Comparison of ENCODE assay signal across 16 cellular contexts in the genomic region with DNA sequence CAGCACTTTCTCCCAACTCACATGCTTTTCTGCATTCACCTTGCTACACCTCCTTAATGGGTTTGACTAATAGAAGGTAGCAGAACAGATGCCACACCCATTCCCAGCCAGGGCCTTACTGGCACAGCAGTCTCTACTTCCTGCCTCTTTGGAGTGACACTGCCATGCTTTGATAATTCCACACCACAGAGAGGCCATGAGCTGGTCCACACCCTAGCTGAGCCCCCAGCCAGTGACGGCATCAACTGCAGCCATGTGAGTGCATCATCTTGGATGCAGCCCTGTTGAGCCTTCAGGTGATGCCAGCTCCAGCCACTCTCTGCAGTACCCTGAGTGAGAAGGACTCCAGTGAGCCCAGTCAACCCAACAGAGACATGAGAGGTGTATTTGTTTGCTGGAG. TPM values are rescaled to one million over a fixed set of nuclear protein-coding genes. Genes with fewer than 3 reads are reported as not detected.
DNase-seq lines count a peak whose midpoint lies in the region; ATAC-seq and TF ChIP-seq lines count a peak whose summit lies in the region.
"Had no signal": no experiment of that assay in that cellular context is flagged by ENCODE, and none has a peak within 500 bp of the region (broad histone marks: within the 10 kb centered on the region; RNA-seq: fewer than 3 reads in every experiment).

No MANE protein-coding gene starts in this region.

- no peak overlapping the region for H2AFZ ChIP-seq in DND-41 (ENCODE audit: low read depth, low read length)

- H3K36me3 ChIP-seq in DND-41 (ENCODE audit: insufficient read depth, low read length) (no peaks in the 10 kb centered on the region), tibial artery (no peaks in the 10 kb centered on the region), testis (ENCODE audit: low read depth, missing control alignments) (no peaks in the 10 kb centered on the region)
- no peaks in the 10 kb centered on the region for H3K36me3 ChIP-seq in naive thymus-derived CD4-positive, alpha-beta T cell (ENCODE audit: control insufficient read depth in 2 of 3, insufficient read depth in 3 of 3, low read length in 3 of 3)
- H3K36me3 ChIP-seq: brain microvascular endothelial cell, WERI-Rb-1 had no signal

- ATAC-seq in activated T-cell treated with anti-CD3 and anti-CD28 coated beads, Interleukin-2, amount 50 U/mL, for 4 hours, result no peak
- 0 out of 3 replicates have a peak, but pooled peaks have one; percentile 15 for ATAC-seq in DND-41 (ENCODE audit: insufficient read depth, low read depth)
- ATAC-seq in activated T-helper 17 cell treated with anti-CD3 and anti-CD28 coated beads, Interleukin-2, amount 50 U/mL, for 72 hours (replicated peaks), result no peak
- ATAC-seq in naive thymus-derived CD4-positive, alpha-beta T cell, result no peak
- ATAC-seq: sciatic nerve had no signal

- no peak overlapping the region for H3K9ac ChIP-seq in DND-41 (ENCODE audit: low read depth, low read length)
- H3K9ac ChIP-seq: KMS-11 had no signal

- H3K79me2 ChIP-seq in DND-41 (ENCODE audit: insufficient read depth, low read length), result no peaks in the 10 kb centered on the region

- H3K4me3 Mint-ChIP-seq in activated T-cell treated with anti-CD3 and anti-CD28 coated beads, Interleukin-2, amount 50 U/mL, for 4 hours, result no peak overlapping the region
- H3K4me3 Mint-ChIP-seq in activated T-helper 17 cell treated with anti-CD3 and anti-CD28 coated beads, Interleukin-2, amount 50 U/mL, for 72 hours, result peak overlapping the region; percentile 79
- H3K4me3 Mint-ChIP-seq in naive thymus-derived CD4-positive, alpha-beta T cell, result peak overlapping the region in 7 of 10 donors; percentile 38 to 84 (median 73)

- H3K27ac ChIP-seq in DND-41 (ENCODE audit: low read length) (no peak overlapping the region), tibial artery (no peak overlapping the region), testis (no peak overlapping the region)
- no peak overlapping the region for H3K27ac ChIP-seq in naive thymus-derived CD4-positive, alpha-beta T cell (ENCODE audit: low read depth, low read length)
- H3K27ac ChIP-seq: brain microvascular endothelial cell, KMS-11, RWPE1 had no signal

- TF ChIP-seq CTCF in DND-41 (IDR thresholded peaks at IDR 0.05; ENCODE audit: borderline replicate concordance, extremely low read depth, low read length, poor library complexity, severe bottlenecking) (no peak), tibial artery (IDR thresholded peaks at IDR 0.05) (no peak), testis (IDR thresholded peaks at IDR 0.05) (no peak)

- H4K20me1 ChIP-seq in DND-41 (ENCODE audit: insufficient read depth, low read length), result no peaks in the 10 kb centered on the region

- 77 to 88% methylated on average over 1 of the region's 1 CpG for WGBS in testis, 2 donors

- H3K4me3 ChIP-seq in DND-41 (ENCODE audit: low read depth in 1 of 2, low read length in 2 of 2), result no peak overlapping the region
- no peak overlapping the region for H3K4me3 ChIP-seq in naive thymus-derived CD4-positive, alpha-beta T cell (ENCODE audit: low read length)
- no peak overlapping the region for H3K4me3 ChIP-seq in tibial artery
- no peak overlapping the region for H3K4me3 ChIP-seq in testis

- H3K4me2 ChIP-seq in DND-41 (ENCODE audit: insufficient read depth, low read length), result no peak overlapping the region
- H3K4me2 ChIP-seq: KMS-11 had no signal

- intact Hi-C loops in naive thymus-derived CD4-positive, alpha-beta T cell (cut with micrococcal nuclease), result no loop called here
- intact Hi-C loops in tibial artery (cut with DNase I; ENCODE audit: low total_unique reads), result no loop called here
- intact Hi-C loops in testis (cut with DNase I; ENCODE audit: low total_unique reads), result no loop called here

- H3K27me3 Mint-ChIP-seq in activated T-cell treated with anti-CD3 and anti-CD28 coated beads, Interleukin-2, amount 50 U/mL, for 4 hours (ENCODE audit: low read depth), result no peaks in the 10 kb centered on the region
- H3K27me3 Mint-ChIP-seq in activated T-helper 17 cell treated with anti-CD3 and anti-CD28 coated beads, Interleukin-2, amount 50 U/mL, for 72 hours, result peaks cover 3% of the 10 kb centered on the region
- peaks cover 0 to 3% (median 0%) of the 10 kb centered on the region in 5 donors for H3K27me3 Mint-ChIP-seq in naive thymus-derived CD4-positive, alpha-beta T cell

- no peaks in the 10 kb centered on the region for H3K36me3 Mint-ChIP-seq in activated T-cell treated with anti-CD3 and anti-CD28 coated beads, Interleukin-2, amount 50 U/mL, for 4 hours (ENCODE audit: insufficient read depth)
- peaks cover 8% of the 10 kb centered on the region for H3K36me3 Mint-ChIP-seq in activated T-helper 17 cell treated with anti-CD3 and anti-CD28 coated beads, Interleukin-2, amount 50 U/mL, for 72 hours (ENCODE audit: low read depth)
- H3K36me3 Mint-ChIP-seq in naive thymus-derived CD4-positive, alpha-beta T cell, result no peaks in the 10 kb centered on the region

- no peak overlapping the region for H3K27ac Mint-ChIP-seq in activated T-helper 17 cell treated with anti-CD3 and anti-CD28 coated beads, Interleukin-2, amount 50 U/mL, for 72 hours
- H3K27ac Mint-ChIP-seq in naive thymus-derived CD4-positive, alpha-beta T cell, result peak overlapping the region in 7 of 9 donors; percentile 28 to 89 (median 75)

- H3K9me3 ChIP-seq in DND-41 (ENCODE audit: insufficient read depth, low read length, severe bottlenecking) (no peaks in the 10 kb centered on the region), tibial artery (no peaks in the 10 kb centered on the region), testis (no peaks in the 10 kb centered on the region)
- no peaks in the 10 kb centered on the region for H3K9me3 ChIP-seq in naive thymus-derived CD4-positive, alpha-beta T cell (ENCODE audit: control insufficient read depth in 2 of 3, low read length in 3 of 3)

- CTCF ChIA-PET in naive thymus-derived CD4-positive, alpha-beta T cell (lab: Charles Lee), result interaction anchor here (1.2 to 1.3 kb wide), 2 partner anchors 30 to 55 kb away, joined by 3 to 4 read pairs; no protein-coding TSS in a partner anchor

- H3K4me1 ChIP-seq in DND-41 (ENCODE audit: insufficient read depth, low read length) (peaks cover 18% of the 10 kb centered on the region), tibial artery (peaks cover 0 to 12% (median 1%) of the 10 kb centered on the region in 4 donors), testis (peaks cover 6% of the 10 kb centered on the region)
- H3K4me1 ChIP-seq in naive thymus-derived CD4-positive, alpha-beta T cell (ENCODE audit: control insufficient read depth in 2 of 2, insufficient read depth in 2 of 2, low read length in 2 of 2), result peaks cover 39 to 45% of the 10 kb centered on the region in 2 donors

- no peaks in the 10 kb centered on the region for H3K27me3 ChIP-seq in DND-41 (ENCODE audit: insufficient read depth, low read length, poor library complexity)
- H3K27me3 ChIP-seq in naive thymus-derived CD4-positive, alpha-beta T cell (ENCODE audit: control insufficient read depth in 2 of 2, insufficient read depth in 2 of 2, low read length in 2 of 2), result no peaks in the 10 kb centered on the region
- peaks cover 0 to 12% of the 10 kb centered on the region in 2 donors for H3K27me3 ChIP-seq in tibial artery
- H3K27me3 ChIP-seq in testis, result no peaks in the 10 kb centered on the region

- DNase-seq in activated T-cell treated with anti-CD3 and anti-CD28 coated beads for 48 hours (ENCODE audit: low read depth), result peak; percentile 23
- DNase-seq in activated T-cell treated with anti-CD3 and anti-CD28 coated beads, Interleukin-2, amount 50 U/mL, for 4 hours, result no peak
- no peak for DNase-seq in DND-41
- DNase-seq in naive thymus-derived CD4-positive, alpha-beta T cell, result no peak
- no peak for DNase-seq in tibial artery
- no peak for DNase-seq in testis
- DNase-seq in NCI-H146 treated with DMSO at 0.1 percent for 48 hours (lab: John Stamatoyannopoulos, UW; ENCODE audit: unreplicated experiment), result no peak
- DNase-seq: brain microvascular endothelial cell, midbrain, NCI-H1092 treated with DMSO at 0.1 percent for 48 hours, occipital lobe had no signal

- H3K9me3 Mint-ChIP-seq in activated T-cell treated with anti-CD3 and anti-CD28 coated beads, Interleukin-2, amount 50 U/mL, for 4 hours, result no peaks in the 10 kb centered on the region
- H3K9me3 Mint-ChIP-seq in activated T-helper 17 cell treated with anti-CD3 and anti-CD28 coated beads, Interleukin-2, amount 50 U/mL, for 72 hours, result no peaks in the 10 kb centered on the region
- no peaks in the 10 kb centered on the region for H3K9me3 Mint-ChIP-seq in naive thymus-derived CD4-positive, alpha-beta T cell

- peaks cover 70% of the 10 kb centered on the region for H3K4me1 Mint-ChIP-seq in activated T-cell treated with anti-CD3 and anti-CD28 coated beads, Interleukin-2, amount 50 U/mL, for 4 hours (ENCODE audit: low read depth)
- peaks cover 30% of the 10 kb centered on the region for H3K4me1 Mint-ChIP-seq in activated T-helper 17 cell treated with anti-CD3 and anti-CD28 coated beads, Interleukin-2, amount 50 U/mL, for 72 hours
- peaks cover 42 to 75% (median 64%) of the 10 kb centered on the region in 7 donors for H3K4me1 Mint-ChIP-seq in naive thymus-derived CD4-positive, alpha-beta T cell

- POLR2A ChIA-PET in naive thymus-derived CD4-positive, alpha-beta T cell (lab: Charles Lee), result interaction anchor here (0.9 kb wide), 1 partner anchor 51 kb away, joined by 4 read pairs; no protein-coding TSS in a partner anchor

- no peak for TF ChIP-seq POLR2A in testis (IDR thresholded peaks at IDR 0.05)

RNA-seq across cellular contexts. Expression of a gene that starts 27.5 kb away (rescaled TPM):
- total RNA-seq in activated T-cell treated with anti-CD3 and anti-CD28 coated beads, Interleukin-2, amount 50 U/mL, for 4 hours, result 100 to 1,000 TPM; 114 to 137 (median 123) TPM
- total RNA-seq in activated T-helper 17 cell treated with anti-CD3 and anti-CD28 coated beads, Interleukin-2, amount 50 U/mL, for 72 hours, result 10 to 100 TPM; 73.2 to 77.5 TPM
- total RNA-seq in naive thymus-derived CD4-positive, alpha-beta T cell, result 10 to 100 TPM in 3 of 5 experiments, 1 to 10 TPM in 2; 7.2 to 73.3 (median 18.9) TPM
- 1 to 10 TPM; 2.2 to 2.4 TPM for polyA plus RNA-seq in naive thymus-derived CD4-positive, alpha-beta T cell
- total RNA-seq in testis, result 10 to 100 TPM; 27.0 to 36.0 TPM
- polyA plus RNA-seq in testis (ENCODE audit: insufficient read depth, low read depth, low replicate concordance), result 60.3 TPM
